Comparison of ENCODE assay signal across 18 cellular contexts in genomic region chr3:8011902-8012301, GRCh38.
DNase-seq lines count a peak whose midpoint lies in the region; ATAC-seq and TF ChIP-seq lines count a peak whose summit lies in the region.
"Had no signal": no experiment of that assay in that cellular context is flagged by ENCODE, and none has a peak within 500 bp of the region (broad histone marks: within the 10 kb centered on the region; RNA-seq: fewer than 3 reads in every experiment).

No MANE protein-coding gene starts in this region.

- H3K27me3 Mint-ChIP-seq in Caco-2 (ENCODE audit: insufficient read depth, unreplicated experiment) = no peaks in the 10 kb centered on the region
- H3K27me3 Mint-ChIP-seq: B cell had no signal

- no peaks in the 10 kb centered on the region for H3K4me1 Mint-ChIP-seq in Caco-2 (ENCODE audit: low read depth, unreplicated experiment)
- H3K4me1 Mint-ChIP-seq: B cell; CD4-positive, CD25-positive, alpha-beta regulatory T cell; GM23338 had no signal

- CTCF ChIA-PET in Caco-2 (lab: Charles Lee) = no interaction called here

- H3K36me3 Mint-ChIP-seq in Caco-2 (ENCODE audit: insufficient read depth, unreplicated experiment) = no peaks in the 10 kb centered on the region
- H3K36me3 Mint-ChIP-seq: CD4-positive, CD25-positive, alpha-beta regulatory T cell; CD8-positive, alpha-beta T cell had no signal

- H2BK120ac ChIP-seq in mesendoderm (ENCODE audit: low read depth, low read length) = no peak overlapping the region

- DNase-seq in Caco-2 = no peak
- no peak for DNase-seq in WERI-Rb-1
- DNase-seq in mesendoderm = no peak
- DNase-seq in Right ventricle myocardium inferior (ENCODE audit: missing footprints) = no peak
- DNase-seq: CD4-positive, CD25-positive, alpha-beta regulatory T cell; CD8-positive, alpha-beta T cell; DMS 273 treated with DMSO at 0.1 percent for 48 hours; DMS53; DMS79 treated with DMSO at 0.1 percent for 48 hours; GF-D8; H9 had no signal

- intact Hi-C loops in Caco-2 (cut with micrococcal nuclease; ENCODE audit: unreplicated experiment) (loop anchor here (5.0 kb wide), 1 partner anchor 45 kb away; no protein-coding TSS in a partner anchor), Right ventricle myocardium inferior (cut with DNase I) (no loop called here)

- H2AK5ac ChIP-seq in mesendoderm (ENCODE audit: low read length) = no peak overlapping the region

- H3K4me3 ChIP-seq in Caco-2 (ENCODE audit: low read depth, low read length) (no peak overlapping the region), WERI-Rb-1 (ENCODE audit: low read depth, low read length) (no peak overlapping the region), mesendoderm (ENCODE audit: low read length) (no peak overlapping the region)
- H3K4me3 ChIP-seq: BLaER1, GM23338 had no signal

- no peak overlapping the region for H3K9ac ChIP-seq in mesendoderm (ENCODE audit: low read length)
- H3K9ac ChIP-seq: BLaER1 had no signal

- no peak overlapping the region for H4K8ac ChIP-seq in mesendoderm (ENCODE audit: low read depth, low read length)

- ATAC-seq in GM21737 (IDR thresholded peaks at IDR 0.05; ENCODE audit: unreplicated experiment) (no peak), Right ventricle myocardium inferior (no peak), GM19351 (IDR thresholded peaks at IDR 0.05; ENCODE audit: unreplicated experiment) (no peak)
- ATAC-seq: CD8-positive, alpha-beta T cell; GM23338; HCT116 had no signal

- H3K4ac ChIP-seq in mesendoderm (ENCODE audit: low read depth, low read length) = peak overlapping the region; percentile 52

- H3K79me2 ChIP-seq in mesendoderm (ENCODE audit: control insufficient read depth, insufficient read depth, low read length) = no peaks in the 10 kb centered on the region

- POLR2A ChIA-PET in Caco-2 (lab: Charles Lee) = no interaction called here

- H3K4me2 ChIP-seq in mesendoderm (ENCODE audit: low read length) = no peak overlapping the region
- H3K4me2 ChIP-seq: BLaER1, GM23338 had no signal

- H3K27ac ChIP-seq in WERI-Rb-1 (peak overlapping the region; percentile 25; the same call in 1 of the 2 replicates), mesendoderm (ENCODE audit: low read depth, low read length) (no peak overlapping the region)
- H3K27ac ChIP-seq: BLaER1, C4-2B had no signal

- H3K27ac Mint-ChIP-seq in Caco-2 (ENCODE audit: unreplicated experiment) = peak overlapping the region; percentile 53
- H3K27ac Mint-ChIP-seq: B cell; CD4-positive, CD25-positive, alpha-beta regulatory T cell; CD8-positive, alpha-beta T cell; GM23338 had no signal

- peaks cover 25% of the 10 kb centered on the region for H3K4me1 ChIP-seq in Caco-2
- peaks cover 3% of the 10 kb centered on the region for H3K4me1 ChIP-seq in mesendoderm (ENCODE audit: control insufficient read depth, low read depth, low read length)
- H3K4me1 ChIP-seq: BLaER1 had no signal

- H4K5ac ChIP-seq in mesendoderm (ENCODE audit: low read length) = no peak overlapping the region

- no peak overlapping the region for H2BK15ac ChIP-seq in mesendoderm (replicated peaks; ENCODE audit: low read depth)

- no peak overlapping the region for H3K4me3 Mint-ChIP-seq in Caco-2 (ENCODE audit: unreplicated experiment)
- H3K4me3 Mint-ChIP-seq: B cell; CD4-positive, CD25-positive, alpha-beta regulatory T cell; CD8-positive, alpha-beta T cell; GM23338; H9 had no signal

- no peak overlapping the region for H2BK5ac ChIP-seq in mesendoderm (ENCODE audit: low read length)

- WGBS in mesendoderm (ENCODE audit: extremely low coverage, insufficient coverage, low lambda C conversion rate) = no CpG with 5 or more reads among the region's 3 CpGs

- H3K23ac ChIP-seq in mesendoderm (ENCODE audit: low read length) = no peak overlapping the region

- H3K79me1 ChIP-seq in mesendoderm (ENCODE audit: low read length) = no peaks in the 10 kb centered on the region

- H3K56ac ChIP-seq in mesendoderm (ENCODE audit: low read length) = no peak overlapping the region

- H3K27me3 ChIP-seq in Caco-2 (replicated peaks; ENCODE audit: control insufficient read depth, insufficient read depth, low read length) (no peaks in the 10 kb centered on the region), WERI-Rb-1 (ENCODE audit: insufficient read depth, low read depth, severe bottlenecking) (no peaks in the 10 kb centered on the region), mesendoderm (ENCODE audit: insufficient read depth, low read length, poor library complexity) (no peaks in the 10 kb centered on the region)
- H3K27me3 ChIP-seq: BLaER1 had no signal

- no peak for TF ChIP-seq CTCF in Caco-2 (IDR thresholded peaks at IDR 0.05; ENCODE audit: insufficient read depth in 1 of 2, low read depth in 1 of 2, low read length in 1 of 2, severe bottlenecking in 1 of 2, unreplicated experiment in 1 of 2)
- TF ChIP-seq CTCF in WERI-Rb-1 (IDR thresholded peaks at IDR 0.05; ENCODE audit: low read depth, low read length) = no peak

- peaks cover 11% of the 10 kb centered on the region for H3K9me3 Mint-ChIP-seq in Caco-2 (ENCODE audit: unreplicated experiment)

- H3K36me3 ChIP-seq in Caco-2 (ENCODE audit: control insufficient read depth, insufficient read depth, low read length) (no peaks in the 10 kb centered on the region), WERI-Rb-1 (no peaks in the 10 kb centered on the region), mesendoderm (ENCODE audit: control insufficient read depth, insufficient read depth, low read length) (no peaks in the 10 kb centered on the region)
- H3K36me3 ChIP-seq: BLaER1 had no signal

- peak overlapping the region; percentile 47 for H3K18ac ChIP-seq in mesendoderm (ENCODE audit: low read length)

- no peaks in the 10 kb centered on the region; the same call in 1 of the 2 replicates for H3K9me3 ChIP-seq in Caco-2
- H3K9me3 ChIP-seq in WERI-Rb-1 (ENCODE audit: severe bottlenecking) = peaks cover 2% of the 10 kb centered on the region
- H3K9me3 ChIP-seq: BLaER1 had no signal

- no TSS peak for BruUV-seq in Caco-2 (replicated peaks; lab: Mats Ljungman, UMichigan)
